Comparison of ENCODE assay signal across 14 cellular contexts in genomic region chr7:20787658-20788057, GRCh38. TPM values are rescaled to one million over a fixed set of nuclear protein-coding genes. Genes with fewer than 3 reads are reported as not detected.
A peak's percentile ranks its signal among the peaks of the same experiment; 100 is the strongest.
DNase-seq lines count a peak whose midpoint lies in the region; ATAC-seq and TF ChIP-seq lines count a peak whose summit lies in the region.
"Had no signal": no experiment of that assay in that cellular context is flagged by ENCODE, and none has a peak within 500 bp of the region (broad histone marks: within the 10 kb centered on the region; RNA-seq: fewer than 3 reads in every experiment).

No MANE protein-coding gene starts in this region.

- H3K9me3 ChIP-seq in HUES6 (ENCODE audit: control insufficient read depth, insufficient read depth, low read depth, low read length) = no peaks in the 10 kb centered on the region
- no peaks in the 10 kb centered on the region for H3K9me3 ChIP-seq in lower lobe of right lung
- H3K9me3 ChIP-seq: heart left ventricle had no signal

- peaks cover 7% of the 10 kb centered on the region for H3K9me3 Mint-ChIP-seq in T-helper 2 cell treated with Interferon-gamma antibody and Interleukin-4, amounts not matched to agents 5 μg/mL and 100 μg/mL, for 36 hours
- H3K9me3 Mint-ChIP-seq in activated T-helper 17 cell treated with anti-CD3 and anti-CD28 coated beads, Interleukin-2, amount 50 U/mL, for 72 hours = peaks cover 7% of the 10 kb centered on the region
- H3K9me3 Mint-ChIP-seq in nephron progenitor cell = no peaks in the 10 kb centered on the region
- H3K9me3 Mint-ChIP-seq: mesothelial cell of epicardium had no signal

- intact Hi-C loops in lower lobe of right lung (cut with DNase I) = no loop called here

- H3K27ac ChIP-seq in HUES6 (ENCODE audit: low read depth, low read length) (peak overlapping the region; percentile 4; the same call in 1 of the 2 replicates), lower lobe of right lung (no peak overlapping the region)
- H3K27ac ChIP-seq: heart left ventricle had no signal

- H3K4me1 ChIP-seq in HUES6 (ENCODE audit: control insufficient read depth, insufficient read depth, low read length) = peaks cover 36% of the 10 kb centered on the region
- H3K4me1 ChIP-seq in lower lobe of right lung = peaks cover 14% of the 10 kb centered on the region

- peak overlapping the region; percentile 70 for H3K9ac ChIP-seq in HUES6 (ENCODE audit: low read length)

- H3K27ac Mint-ChIP-seq in T-helper 2 cell treated with Interferon-gamma antibody and Interleukin-4, amounts not matched to agents 5 μg/mL and 100 μg/mL, for 36 hours = peak overlapping the region; percentile 68
- no peak overlapping the region for H3K27ac Mint-ChIP-seq in activated T-helper 17 cell treated with anti-CD3 and anti-CD28 coated beads, Interleukin-2, amount 50 U/mL, for 72 hours
- peak overlapping the region; percentile 94 for H3K27ac Mint-ChIP-seq in nephron progenitor cell

- H3K27me3 Mint-ChIP-seq in T-helper 2 cell treated with Interferon-gamma antibody and Interleukin-4, amounts not matched to agents 5 μg/mL and 100 μg/mL, for 36 hours (ENCODE audit: low read depth) = peaks cover 81% of the 10 kb centered on the region
- H3K27me3 Mint-ChIP-seq in activated T-helper 17 cell treated with anti-CD3 and anti-CD28 coated beads, Interleukin-2, amount 50 U/mL, for 72 hours = peaks cover 70% of the 10 kb centered on the region
- H3K27me3 Mint-ChIP-seq in nephron progenitor cell (ENCODE audit: low read depth, poor library complexity) = peaks cover 82% of the 10 kb centered on the region

- peaks cover 73% of the 10 kb centered on the region for H3K27me3 ChIP-seq in HUES6 (ENCODE audit: control insufficient read depth, insufficient read depth, low read length)
- peaks cover 100% of the 10 kb centered on the region for H3K27me3 ChIP-seq in lower lobe of right lung (ENCODE audit: low read depth)

- peak overlapping the region; percentile 84 for H3K4me3 ChIP-seq in HUES6 (ENCODE audit: low read depth, low read length)
- H3K4me3 ChIP-seq in lower lobe of right lung = no peak overlapping the region

- H3K36me3 ChIP-seq in HUES6 (ENCODE audit: control insufficient read depth, insufficient read depth, low read length) (no peaks in the 10 kb centered on the region; the same call in 1 of the 2 replicates), lower lobe of right lung (no peaks in the 10 kb centered on the region)
- H3K36me3 ChIP-seq: heart left ventricle had no signal

- no peak overlapping the region for H3K4me3 Mint-ChIP-seq in T-helper 2 cell treated with Interferon-gamma antibody and Interleukin-4, amounts not matched to agents 5 μg/mL and 100 μg/mL, for 36 hours
- H3K4me3 Mint-ChIP-seq in activated T-helper 17 cell treated with anti-CD3 and anti-CD28 coated beads, Interleukin-2, amount 50 U/mL, for 72 hours = peak overlapping the region; percentile 48
- peak overlapping the region; percentile 91 for H3K4me3 Mint-ChIP-seq in nephron progenitor cell

- TF ChIP-seq CTCF in nephron progenitor cell (IDR thresholded peaks at IDR 0.05) = no peak
- TF ChIP-seq CTCF in lower lobe of right lung (IDR thresholded peaks at IDR 0.05) = no peak

- H3K4me1 Mint-ChIP-seq in T-helper 2 cell treated with Interferon-gamma antibody and Interleukin-4, amounts not matched to agents 5 μg/mL and 100 μg/mL, for 36 hours (ENCODE audit: low read depth) = peaks cover 20% of the 10 kb centered on the region
- peaks cover 5% of the 10 kb centered on the region for H3K4me1 Mint-ChIP-seq in activated T-helper 17 cell treated with anti-CD3 and anti-CD28 coated beads, Interleukin-2, amount 50 U/mL, for 72 hours
- peaks cover 66% of the 10 kb centered on the region for H3K4me1 Mint-ChIP-seq in nephron progenitor cell

- H3K36me3 Mint-ChIP-seq in T-helper 2 cell treated with Interferon-gamma antibody and Interleukin-4, amounts not matched to agents 5 μg/mL and 100 μg/mL, for 36 hours (ENCODE audit: low read depth) = peaks cover 3% of the 10 kb centered on the region
- peaks cover 34% of the 10 kb centered on the region for H3K36me3 Mint-ChIP-seq in activated T-helper 17 cell treated with anti-CD3 and anti-CD28 coated beads, Interleukin-2, amount 50 U/mL, for 72 hours (ENCODE audit: low read depth)
- no peaks in the 10 kb centered on the region for H3K36me3 Mint-ChIP-seq in nephron progenitor cell (ENCODE audit: low read depth)
- H3K36me3 Mint-ChIP-seq: mesothelial cell of epicardium had no signal

- DNase-seq in T-helper 2 cell treated with Interferon-gamma antibody and Interleukin-4, amounts not matched to agents 5 μg/mL and 100 μg/mL, for 36 hours (ENCODE audit: low spot score) = no peak
- DNase-seq in T-helper 2 cell = no peak
- DNase-seq in nephron progenitor cell = no peak
- DNase-seq in T-helper 9 cell = no peak
- DNase-seq in lower lobe of right lung = no peak
- no peak for DNase-seq in HuH-7.5 (ENCODE audit: low spot score)
- DNase-seq: DMS79, heart left ventricle, NCI-H526 treated with DMSO at 0.1 percent for 48 hours, right cardiac atrium had no signal

- no peak for ATAC-seq in activated T-helper 17 cell treated with anti-CD3 and anti-CD28 coated beads, Interleukin-2, amount 50 U/mL, for 72 hours (replicated peaks)
- no peak for ATAC-seq in lower lobe of right lung

RNA-seq across cellular contexts. Expression of gene SP8, which starts 1.0 kb away (rescaled TPM):
- not detected for total RNA-seq in activated T-helper 17 cell treated with anti-CD3 and anti-CD28 coated beads, Interleukin-2, amount 50 U/mL, for 72 hours
- not detected for total RNA-seq in lower lobe of right lung
- total RNA-seq: heart left ventricle, LHCN-M2, mesothelial cell of epicardium, right cardiac atrium had no signal
